ENCODE assay signal across 1 cellular context in genomic region chr11:62646825-62647608, GRCh38.
TF ChIP-seq lines count a peak whose summit lies in the region.

No MANE protein-coding gene starts in this region.

TF ChIP-seq in GM23338, 12 proteins besides CTCF, POLR2A, EP300 and RAD21 (continued from another document):
- TF ChIP-seq ZNF462 (CRISPR knock-in tag; IDR thresholded peaks at IDR 0.05) (no peak), STAT1 (IDR thresholded peaks at IDR 0.05; ENCODE audit: unreplicated experiment) (no peak), CREB1 (CRISPR knock-in tag; IDR thresholded peaks at IDR 0.05; ENCODE audit: low read depth) (no peak), REST (IDR thresholded peaks at IDR 0.05; ENCODE audit: unreplicated experiment) (no peak), ETS1 (IDR thresholded peaks at IDR 0.05) (no peak)
